1 cellular context compared by ENCODE assay signal in genomic region chr5:128966846-128967245, GRCh38.
TF ChIP-seq lines count a peak whose summit lies in the region.

No MANE protein-coding gene starts in this region.

TF ChIP-seq in HepG2, 621 proteins besides CTCF, POLR2A, EP300 and RAD21:
- no peak for TF ChIP-seq HOXD1 (CRISPR knock-in tag; IDR thresholded peaks at IDR 0.05)
- no peak for TF ChIP-seq NR3C1 (CRISPR knock-in tag; IDR thresholded peaks at IDR 0.05)
- no peak for TF ChIP-seq ZNF629 (CRISPR knock-in tag; conservative IDR thresholded peaks at IDR 0.05)
- TF ChIP-seq, protein P1, sequence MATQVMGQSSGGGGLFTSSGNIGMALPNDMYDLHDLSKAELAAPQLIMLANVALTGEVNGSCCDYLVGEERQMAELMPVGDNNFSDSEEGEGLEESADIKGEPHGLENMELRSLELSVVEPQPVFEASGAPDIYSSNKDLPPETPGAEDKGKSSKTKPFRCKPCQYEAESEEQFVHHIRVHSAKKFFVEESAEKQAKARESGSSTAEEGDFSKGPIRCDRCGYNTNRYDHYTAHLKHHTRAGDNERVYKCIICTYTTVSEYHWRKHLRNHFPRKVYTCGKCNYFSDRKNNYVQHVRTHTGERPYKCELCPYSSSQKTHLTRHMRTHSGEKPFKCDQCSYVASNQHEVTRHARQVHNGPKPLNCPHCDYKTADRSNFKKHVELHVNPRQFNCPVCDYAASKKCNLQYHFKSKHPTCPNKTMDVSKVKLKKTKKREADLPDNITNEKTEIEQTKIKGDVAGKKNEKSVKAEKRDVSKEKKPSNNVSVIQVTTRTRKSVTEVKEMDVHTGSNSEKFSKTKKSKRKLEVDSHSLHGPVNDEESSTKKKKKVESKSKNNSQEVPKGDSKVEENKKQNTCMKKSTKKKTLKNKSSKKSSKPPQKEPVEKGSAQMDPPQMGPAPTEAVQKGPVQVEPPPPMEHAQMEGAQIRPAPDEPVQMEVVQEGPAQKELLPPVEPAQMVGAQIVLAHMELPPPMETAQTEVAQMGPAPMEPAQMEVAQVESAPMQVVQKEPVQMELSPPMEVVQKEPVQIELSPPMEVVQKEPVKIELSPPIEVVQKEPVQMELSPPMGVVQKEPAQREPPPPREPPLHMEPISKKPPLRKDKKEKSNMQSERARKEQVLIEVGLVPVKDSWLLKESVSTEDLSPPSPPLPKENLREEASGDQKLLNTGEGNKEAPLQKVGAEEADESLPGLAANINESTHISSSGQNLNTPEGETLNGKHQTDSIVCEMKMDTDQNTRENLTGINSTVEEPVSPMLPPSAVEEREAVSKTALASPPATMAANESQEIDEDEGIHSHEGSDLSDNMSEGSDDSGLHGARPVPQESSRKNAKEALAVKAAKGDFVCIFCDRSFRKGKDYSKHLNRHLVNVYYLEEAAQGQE (IDR thresholded peaks at IDR 0.05; ENCODE audit: borderline replicate concordance in 1 of 2, low read depth in 1 of 2, low read length in 2 of 2): no peak
- no peak for TF ChIP-seq ZNF335 (CRISPR knock-in tag; IDR thresholded peaks at IDR 0.05)
- TF ChIP-seq ZSCAN25 (CRISPR knock-in tag; IDR thresholded peaks at IDR 0.05): no peak
